1 cellular context compared by ENCODE assay signal in the genomic region with DNA sequence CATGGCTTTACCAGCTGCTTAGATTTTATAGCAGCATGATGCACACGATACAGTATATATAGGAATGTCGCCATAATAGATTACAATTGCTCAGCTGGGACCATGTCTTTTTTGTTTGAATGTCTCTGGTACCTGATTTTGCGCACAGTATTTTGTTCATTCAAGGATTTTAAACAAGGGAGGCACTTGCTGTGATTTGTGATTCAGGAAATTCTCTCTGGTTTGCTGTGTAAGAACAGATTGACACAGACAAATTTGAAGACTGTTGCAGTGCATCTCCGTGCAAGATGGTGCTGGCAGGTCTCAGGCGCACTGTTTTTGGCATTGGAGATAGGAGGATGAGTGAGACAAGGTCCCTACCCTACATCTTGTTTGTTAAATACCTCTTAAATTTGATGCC.
TF ChIP-seq lines count a peak whose summit lies in the region.

No MANE protein-coding gene starts in this region.

TF ChIP-seq in K562, 482 proteins besides CTCF, POLR2A, EP300 and RAD21:
- TF ChIP-seq KDM1A (IDR thresholded peaks at IDR 0.05): peak; percentile 53 to 66; a peak in 2 of 4 replicates
- no peak for TF ChIP-seq ZBTB17 (CRISPR knock-in tag; IDR thresholded peaks at IDR 0.05)
- TF ChIP-seq STAT5A (IDR thresholded peaks at IDR 0.05; ENCODE audit: borderline replicate concordance, low read length): no peak
- TF ChIP-seq RHOXF2B (CRISPR knock-in tag; conservative IDR thresholded peaks at IDR 0.05): no peak
- TF ChIP-seq, protein P1, sequence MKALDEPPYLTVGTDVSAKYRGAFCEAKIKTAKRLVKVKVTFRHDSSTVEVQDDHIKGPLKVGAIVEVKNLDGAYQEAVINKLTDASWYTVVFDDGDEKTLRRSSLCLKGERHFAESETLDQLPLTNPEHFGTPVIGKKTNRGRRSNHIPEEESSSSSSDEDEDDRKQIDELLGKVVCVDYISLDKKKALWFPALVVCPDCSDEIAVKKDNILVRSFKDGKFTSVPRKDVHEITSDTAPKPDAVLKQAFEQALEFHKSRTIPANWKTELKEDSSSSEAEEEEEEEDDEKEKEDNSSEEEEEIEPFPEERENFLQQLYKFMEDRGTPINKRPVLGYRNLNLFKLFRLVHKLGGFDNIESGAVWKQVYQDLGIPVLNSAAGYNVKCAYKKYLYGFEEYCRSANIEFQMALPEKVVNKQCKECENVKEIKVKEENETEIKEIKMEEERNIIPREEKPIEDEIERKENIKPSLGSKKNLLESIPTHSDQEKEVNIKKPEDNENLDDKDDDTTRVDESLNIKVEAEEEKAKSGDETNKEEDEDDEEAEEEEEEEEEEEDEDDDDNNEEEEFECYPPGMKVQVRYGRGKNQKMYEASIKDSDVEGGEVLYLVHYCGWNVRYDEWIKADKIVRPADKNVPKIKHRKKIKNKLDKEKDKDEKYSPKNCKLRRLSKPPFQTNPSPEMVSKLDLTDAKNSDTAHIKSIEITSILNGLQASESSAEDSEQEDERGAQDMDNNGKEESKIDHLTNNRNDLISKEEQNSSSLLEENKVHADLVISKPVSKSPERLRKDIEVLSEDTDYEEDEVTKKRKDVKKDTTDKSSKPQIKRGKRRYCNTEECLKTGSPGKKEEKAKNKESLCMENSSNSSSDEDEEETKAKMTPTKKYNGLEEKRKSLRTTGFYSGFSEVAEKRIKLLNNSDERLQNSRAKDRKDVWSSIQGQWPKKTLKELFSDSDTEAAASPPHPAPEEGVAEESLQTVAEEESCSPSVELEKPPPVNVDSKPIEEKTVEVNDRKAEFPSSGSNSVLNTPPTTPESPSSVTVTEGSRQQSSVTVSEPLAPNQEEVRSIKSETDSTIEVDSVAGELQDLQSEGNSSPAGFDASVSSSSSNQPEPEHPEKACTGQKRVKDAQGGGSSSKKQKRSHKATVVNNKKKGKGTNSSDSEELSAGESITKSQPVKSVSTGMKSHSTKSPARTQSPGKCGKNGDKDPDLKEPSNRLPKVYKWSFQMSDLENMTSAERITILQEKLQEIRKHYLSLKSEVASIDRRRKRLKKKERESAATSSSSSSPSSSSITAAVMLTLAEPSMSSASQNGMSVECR (CRISPR knock-in tag; IDR thresholded peaks at IDR 0.05): 0 out of 2 replicates have a peak, but pooled peaks have one; percentile 14
- TF ChIP-seq SMAD1 (IDR thresholded peaks at IDR 0.05; ENCODE audit: low read depth, low read length, partially characterized antibody): no peak
- no peak for TF ChIP-seq ILF3 (IDR thresholded peaks at IDR 0.05; ENCODE audit: borderline replicate concordance)
- no peak for TF ChIP-seq SNIP1 (IDR thresholded peaks at IDR 0.05; ENCODE audit: low read depth)
- 0 out of 4 replicates have a peak, but pooled peaks of 1 of the 2 experiments have one; percentile 13 for TF ChIP-seq HDAC1 (IDR thresholded peaks at IDR 0.05)
- TF ChIP-seq EHMT2 (IDR thresholded peaks at IDR 0.05): no peak
- TF ChIP-seq SMARCB1 (IDR thresholded peaks at IDR 0.05; ENCODE audit: insufficient read length, low read depth): no peak
- no peak for TF ChIP-seq ZNF507 (tag; conservative IDR thresholded peaks at IDR 0.05)
- TF ChIP-seq MYC (IDR thresholded peaks at IDR 0.05; ENCODE audit: low read depth, low read length): no peak
- TF ChIP-seq MYC (CRISPR knock-in tag; IDR thresholded peaks at IDR 0.05; ENCODE audit: borderline replicate concordance, low read depth): no peak
- TF ChIP-seq, protein P2, sequence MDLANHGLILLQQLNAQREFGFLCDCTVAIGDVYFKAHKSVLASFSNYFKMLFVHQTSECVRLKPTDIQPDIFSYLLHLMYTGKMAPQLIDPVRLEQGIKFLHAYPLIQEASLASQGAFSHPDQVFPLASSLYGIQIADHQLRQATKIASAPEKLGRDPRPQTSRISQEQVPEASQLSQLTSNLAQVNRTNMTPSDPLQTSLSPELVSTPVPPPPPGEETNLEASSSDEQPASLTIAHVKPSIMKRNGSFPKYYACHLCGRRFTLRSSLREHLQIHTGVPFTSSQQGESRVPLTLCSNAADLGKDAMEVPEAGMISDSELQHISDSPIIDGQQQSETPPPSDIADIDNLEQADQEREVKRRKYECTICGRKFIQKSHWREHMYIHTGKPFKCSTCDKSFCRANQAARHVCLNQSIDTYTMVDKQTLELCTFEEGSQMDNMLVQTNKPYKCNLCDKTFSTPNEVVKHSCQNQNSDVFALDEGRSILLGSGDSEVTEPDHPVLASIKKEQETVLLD (IDR thresholded peaks at IDR 0.05): no peak
- no peak for TF ChIP-seq BRD4 (IDR thresholded peaks at IDR 0.05)
- no peak for TF ChIP-seq MCM2 (IDR thresholded peaks at IDR 0.05; ENCODE audit: low read depth)
- TF ChIP-seq KLF16 (IDR thresholded peaks at IDR 0.05): no peak
- TF ChIP-seq ZNF785 (CRISPR knock-in tag; IDR thresholded peaks at IDR 0.05): no peak
- TF ChIP-seq, protein P3, sequence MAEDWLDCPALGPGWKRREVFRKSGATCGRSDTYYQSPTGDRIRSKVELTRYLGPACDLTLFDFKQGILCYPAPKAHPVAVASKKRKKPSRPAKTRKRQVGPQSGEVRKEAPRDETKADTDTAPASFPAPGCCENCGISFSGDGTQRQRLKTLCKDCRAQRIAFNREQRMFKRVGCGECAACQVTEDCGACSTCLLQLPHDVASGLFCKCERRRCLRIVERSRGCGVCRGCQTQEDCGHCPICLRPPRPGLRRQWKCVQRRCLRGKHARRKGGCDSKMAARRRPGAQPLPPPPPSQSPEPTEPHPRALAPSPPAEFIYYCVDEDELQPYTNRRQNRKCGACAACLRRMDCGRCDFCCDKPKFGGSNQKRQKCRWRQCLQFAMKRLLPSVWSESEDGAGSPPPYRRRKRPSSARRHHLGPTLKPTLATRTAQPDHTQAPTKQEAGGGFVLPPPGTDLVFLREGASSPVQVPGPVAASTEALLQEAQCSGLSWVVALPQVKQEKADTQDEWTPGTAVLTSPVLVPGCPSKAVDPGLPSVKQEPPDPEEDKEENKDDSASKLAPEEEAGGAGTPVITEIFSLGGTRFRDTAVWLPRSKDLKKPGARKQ (CRISPR knock-in tag; IDR thresholded peaks at IDR 0.05): no peak
- TF ChIP-seq POLR2G (IDR thresholded peaks at IDR 0.05; ENCODE audit: low read depth, low read length): no peak
